In the genomic region with DNA sequence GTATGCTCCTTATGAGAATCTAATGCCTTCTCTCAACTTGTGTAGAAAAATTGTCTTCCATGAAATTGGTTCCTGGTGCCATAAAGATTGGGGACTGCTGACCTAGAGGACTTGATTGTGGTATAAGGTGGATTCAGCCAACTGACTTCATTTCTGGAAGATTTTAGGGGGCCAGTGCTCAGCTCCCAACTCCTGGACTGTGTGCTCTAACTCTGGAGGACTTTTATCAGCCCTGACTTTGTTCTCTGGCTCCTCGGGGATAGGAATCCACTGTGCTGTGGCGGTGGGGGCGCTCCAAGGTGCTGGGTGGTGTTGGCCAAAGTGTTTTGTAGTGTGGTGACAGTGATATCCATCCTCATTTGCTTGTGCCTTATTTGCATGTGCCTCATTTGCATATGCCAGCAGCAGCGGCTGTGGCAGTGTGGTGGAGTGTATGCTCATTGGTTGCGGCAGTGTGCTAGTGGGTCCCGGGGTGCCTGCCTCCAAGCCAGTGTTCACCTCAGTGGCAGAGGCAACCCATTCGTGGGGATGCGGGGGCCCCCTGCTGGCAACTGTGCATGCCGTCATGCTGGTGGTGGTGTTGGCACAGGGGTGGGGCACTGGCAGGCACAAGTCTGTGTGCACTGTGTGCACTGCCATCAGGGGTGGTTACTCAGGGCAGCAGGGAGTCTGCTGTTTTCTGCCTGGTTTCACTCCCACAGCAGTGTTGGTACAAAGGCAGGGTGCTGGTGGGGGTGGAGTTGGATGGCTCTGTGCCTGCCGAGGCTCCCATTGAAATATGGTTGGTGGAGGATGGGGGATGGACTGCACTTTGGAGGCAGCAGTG, we compare ENCODE assay signal across 2 cellular contexts.
TF ChIP-seq lines count a peak whose summit lies in the region.

No MANE protein-coding gene starts in this region.

TF ChIP-seq in Ishikawa, 13 proteins besides CTCF, POLR2A, EP300 and RAD21:
- TF ChIP-seq, protein P1, sequence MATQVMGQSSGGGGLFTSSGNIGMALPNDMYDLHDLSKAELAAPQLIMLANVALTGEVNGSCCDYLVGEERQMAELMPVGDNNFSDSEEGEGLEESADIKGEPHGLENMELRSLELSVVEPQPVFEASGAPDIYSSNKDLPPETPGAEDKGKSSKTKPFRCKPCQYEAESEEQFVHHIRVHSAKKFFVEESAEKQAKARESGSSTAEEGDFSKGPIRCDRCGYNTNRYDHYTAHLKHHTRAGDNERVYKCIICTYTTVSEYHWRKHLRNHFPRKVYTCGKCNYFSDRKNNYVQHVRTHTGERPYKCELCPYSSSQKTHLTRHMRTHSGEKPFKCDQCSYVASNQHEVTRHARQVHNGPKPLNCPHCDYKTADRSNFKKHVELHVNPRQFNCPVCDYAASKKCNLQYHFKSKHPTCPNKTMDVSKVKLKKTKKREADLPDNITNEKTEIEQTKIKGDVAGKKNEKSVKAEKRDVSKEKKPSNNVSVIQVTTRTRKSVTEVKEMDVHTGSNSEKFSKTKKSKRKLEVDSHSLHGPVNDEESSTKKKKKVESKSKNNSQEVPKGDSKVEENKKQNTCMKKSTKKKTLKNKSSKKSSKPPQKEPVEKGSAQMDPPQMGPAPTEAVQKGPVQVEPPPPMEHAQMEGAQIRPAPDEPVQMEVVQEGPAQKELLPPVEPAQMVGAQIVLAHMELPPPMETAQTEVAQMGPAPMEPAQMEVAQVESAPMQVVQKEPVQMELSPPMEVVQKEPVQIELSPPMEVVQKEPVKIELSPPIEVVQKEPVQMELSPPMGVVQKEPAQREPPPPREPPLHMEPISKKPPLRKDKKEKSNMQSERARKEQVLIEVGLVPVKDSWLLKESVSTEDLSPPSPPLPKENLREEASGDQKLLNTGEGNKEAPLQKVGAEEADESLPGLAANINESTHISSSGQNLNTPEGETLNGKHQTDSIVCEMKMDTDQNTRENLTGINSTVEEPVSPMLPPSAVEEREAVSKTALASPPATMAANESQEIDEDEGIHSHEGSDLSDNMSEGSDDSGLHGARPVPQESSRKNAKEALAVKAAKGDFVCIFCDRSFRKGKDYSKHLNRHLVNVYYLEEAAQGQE (IDR thresholded peaks at IDR 0.05; ENCODE audit: low read depth), result no peak
- TF ChIP-seq ZBTB7A (IDR thresholded peaks at IDR 0.05; ENCODE audit: low read depth) (no peak), TEAD4 (IDR thresholded peaks at IDR 0.05) (no peak)
TF ChIP-seq in Ishikawa: peak in this region for 0.

TF ChIP-seq in HepG2, 621 proteins besides CTCF, POLR2A, EP300 and RAD21 (continued from another document and continues in another):
- TF ChIP-seq, protein P2, sequence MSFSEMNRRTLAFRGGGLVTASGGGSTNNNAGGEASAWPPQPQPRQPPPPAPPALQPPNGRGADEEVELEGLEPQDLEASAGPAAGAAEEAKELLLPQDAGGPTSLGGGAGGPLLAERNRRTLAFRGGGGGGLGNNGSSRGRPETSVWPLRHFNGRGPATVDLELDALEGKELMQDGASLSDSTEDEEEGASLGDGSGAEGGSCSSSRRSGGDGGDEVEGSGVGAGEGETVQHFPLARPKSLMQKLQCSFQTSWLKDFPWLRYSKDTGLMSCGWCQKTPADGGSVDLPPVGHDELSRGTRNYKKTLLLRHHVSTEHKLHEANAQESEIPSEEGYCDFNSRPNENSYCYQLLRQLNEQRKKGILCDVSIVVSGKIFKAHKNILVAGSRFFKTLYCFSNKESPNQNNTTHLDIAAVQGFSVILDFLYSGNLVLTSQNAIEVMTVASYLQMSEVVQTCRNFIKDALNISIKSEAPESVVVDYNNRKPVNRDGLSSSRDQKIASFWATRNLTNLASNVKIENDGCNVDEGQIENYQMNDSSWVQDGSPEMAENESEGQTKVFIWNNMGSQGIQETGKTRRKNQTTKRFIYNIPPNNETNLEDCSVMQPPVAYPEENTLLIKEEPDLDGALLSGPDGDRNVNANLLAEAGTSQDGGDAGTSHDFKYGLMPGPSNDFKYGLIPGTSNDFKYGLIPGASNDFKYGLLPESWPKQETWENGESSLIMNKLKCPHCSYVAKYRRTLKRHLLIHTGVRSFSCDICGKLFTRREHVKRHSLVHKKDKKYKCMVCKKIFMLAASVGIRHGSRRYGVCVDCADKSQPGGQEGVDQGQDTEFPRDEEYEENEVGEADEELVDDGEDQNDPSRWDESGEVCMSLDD (CRISPR knock-in tag; IDR thresholded peaks at IDR 0.05; ENCODE audit: borderline replicate concordance), result no peak
- TF ChIP-seq ZNF460 (CRISPR knock-in tag; IDR thresholded peaks at IDR 0.05; ENCODE audit: borderline replicate concordance), result no peak
- TF ChIP-seq, protein P3, sequence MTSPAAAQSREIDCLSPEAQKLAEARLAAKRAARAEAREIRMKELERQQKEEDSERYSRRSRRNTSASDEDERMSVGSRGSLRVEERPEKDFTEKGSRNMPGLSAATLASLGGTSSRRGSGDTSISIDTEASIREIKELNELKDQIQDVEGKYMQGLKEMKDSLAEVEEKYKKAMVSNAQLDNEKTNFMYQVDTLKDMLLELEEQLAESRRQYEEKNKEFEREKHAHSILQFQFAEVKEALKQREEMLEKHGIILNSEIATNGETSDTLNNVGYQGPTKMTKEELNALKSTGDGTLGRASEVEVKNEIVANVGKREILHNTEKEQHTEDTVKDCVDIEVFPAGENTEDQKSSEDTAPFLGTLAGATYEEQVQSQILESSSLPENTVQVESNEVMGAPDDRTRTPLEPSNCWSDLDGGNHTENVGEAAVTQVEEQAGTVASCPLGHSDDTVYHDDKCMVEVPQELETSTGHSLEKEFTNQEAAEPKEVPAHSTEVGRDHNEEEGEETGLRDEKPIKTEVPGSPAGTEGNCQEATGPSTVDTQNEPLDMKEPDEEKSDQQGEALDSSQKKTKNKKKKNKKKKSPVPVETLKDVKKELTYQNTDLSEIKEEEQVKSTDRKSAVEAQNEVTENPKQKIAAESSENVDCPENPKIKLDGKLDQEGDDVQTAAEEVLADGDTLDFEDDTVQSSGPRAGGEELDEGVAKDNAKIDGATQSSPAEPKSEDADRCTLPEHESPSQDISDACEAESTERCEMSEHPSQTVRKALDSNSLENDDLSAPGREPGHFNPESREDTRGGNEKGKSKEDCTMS (CRISPR knock-in tag; conservative IDR thresholded peaks at IDR 0.05), result no peak
- TF ChIP-seq MIER2 (CRISPR knock-in tag; IDR thresholded peaks at IDR 0.05), result no peak
- no peak for TF ChIP-seq HNRNPUL1 (IDR thresholded peaks at IDR 0.05; ENCODE audit: low read depth, low read length)
- TF ChIP-seq ZNF841 (CRISPR knock-in tag; IDR thresholded peaks at IDR 0.05; ENCODE audit: borderline replicate concordance), result 0 out of 2 replicates have a peak, but pooled peaks have one; percentile 56
- TF ChIP-seq, protein P4, sequence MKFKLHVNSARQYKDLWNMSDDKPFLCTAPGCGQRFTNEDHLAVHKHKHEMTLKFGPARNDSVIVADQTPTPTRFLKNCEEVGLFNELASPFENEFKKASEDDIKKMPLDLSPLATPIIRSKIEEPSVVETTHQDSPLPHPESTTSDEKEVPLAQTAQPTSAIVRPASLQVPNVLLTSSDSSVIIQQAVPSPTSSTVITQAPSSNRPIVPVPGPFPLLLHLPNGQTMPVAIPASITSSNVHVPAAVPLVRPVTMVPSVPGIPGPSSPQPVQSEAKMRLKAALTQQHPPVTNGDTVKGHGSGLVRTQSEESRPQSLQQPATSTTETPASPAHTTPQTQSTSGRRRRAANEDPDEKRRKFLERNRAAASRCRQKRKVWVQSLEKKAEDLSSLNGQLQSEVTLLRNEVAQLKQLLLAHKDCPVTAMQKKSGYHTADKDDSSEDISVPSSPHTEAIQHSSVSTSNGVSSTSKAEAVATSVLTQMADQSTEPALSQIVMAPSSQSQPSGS (CRISPR knock-in tag; IDR thresholded peaks at IDR 0.05), result 0 out of 2 replicates have a peak, but pooled peaks have one; percentile 26
- TF ChIP-seq MED13 (CRISPR knock-in tag; IDR thresholded peaks at IDR 0.05), result no peak
- peak; percentile 36; the same call in 1 of the 2 replicates for TF ChIP-seq SPEN (CRISPR knock-in tag; IDR thresholded peaks at IDR 0.05; ENCODE audit: low read depth)
- no peak for TF ChIP-seq HNF4G (IDR thresholded peaks at IDR 0.05; ENCODE audit: borderline replicate concordance, low read depth, low read length)
- no peak for TF ChIP-seq HNF4G (CRISPR knock-in tag; IDR thresholded peaks at IDR 0.05; ENCODE audit: borderline replicate concordance, low read depth)
- TF ChIP-seq ZNF749 (CRISPR knock-in tag; IDR thresholded peaks at IDR 0.05; ENCODE audit: borderline replicate concordance), result no peak
- TF ChIP-seq, protein P5, sequence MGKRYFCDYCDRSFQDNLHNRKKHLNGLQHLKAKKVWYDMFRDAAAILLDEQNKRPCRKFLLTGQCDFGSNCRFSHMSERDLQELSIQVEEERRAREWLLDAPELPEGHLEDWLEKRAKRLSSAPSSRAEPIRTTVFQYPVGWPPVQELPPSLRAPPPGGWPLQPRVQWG (CRISPR knock-in tag; IDR thresholded peaks at IDR 0.05; ENCODE audit: borderline replicate concordance, low read depth), result no peak
- no peak for TF ChIP-seq TEF (CRISPR knock-in tag; IDR thresholded peaks at IDR 0.05)
- TF ChIP-seq SKIL (CRISPR knock-in tag; IDR thresholded peaks at IDR 0.05; ENCODE audit: borderline replicate concordance), result peak; percentile 74
- no peak for TF ChIP-seq MATR3 (CRISPR knock-in tag; IDR thresholded peaks at IDR 0.05)
- no peak for TF ChIP-seq PITX1 (CRISPR knock-in tag; IDR thresholded peaks at IDR 0.05)
- TF ChIP-seq NONO (IDR thresholded peaks at IDR 0.05), result no peak
- peak; percentile 74; the same call in 1 of the 2 replicates for TF ChIP-seq NONO (CRISPR knock-in tag; conservative IDR thresholded peaks at IDR 0.05)
- TF ChIP-seq ZSCAN25 (CRISPR knock-in tag; IDR thresholded peaks at IDR 0.05), result no peak
- no peak for TF ChIP-seq NR2F1 (CRISPR knock-in tag; IDR thresholded peaks at IDR 0.05)
- no peak for TF ChIP-seq MIXL1 (CRISPR knock-in tag; IDR thresholded peaks at IDR 0.05)
- no peak for TF ChIP-seq YEATS4 (CRISPR knock-in tag; IDR thresholded peaks at IDR 0.05; ENCODE audit: borderline replicate concordance)
- no peak for TF ChIP-seq ZNF644 (CRISPR knock-in tag; IDR thresholded peaks at IDR 0.05; ENCODE audit: low read depth)
- TF ChIP-seq ZNF383 (CRISPR knock-in tag; IDR thresholded peaks at IDR 0.05; ENCODE audit: borderline replicate concordance), result no peak
- no peak for TF ChIP-seq SMARCE1 (IDR thresholded peaks at IDR 0.05; ENCODE audit: borderline replicate concordance)
- TF ChIP-seq NCOA1 (CRISPR knock-in tag; IDR thresholded peaks at IDR 0.05), result no peak
- TF ChIP-seq MTF1 (CRISPR knock-in tag; IDR thresholded peaks at IDR 0.05), result no peak
- peak; percentile 33; the same call in 1 of the 2 replicates for TF ChIP-seq ZNF768 (CRISPR knock-in tag; IDR thresholded peaks at IDR 0.05)
- TF ChIP-seq HOXA5 (CRISPR knock-in tag; IDR thresholded peaks at IDR 0.05), result no peak
- TF ChIP-seq, protein P6, sequence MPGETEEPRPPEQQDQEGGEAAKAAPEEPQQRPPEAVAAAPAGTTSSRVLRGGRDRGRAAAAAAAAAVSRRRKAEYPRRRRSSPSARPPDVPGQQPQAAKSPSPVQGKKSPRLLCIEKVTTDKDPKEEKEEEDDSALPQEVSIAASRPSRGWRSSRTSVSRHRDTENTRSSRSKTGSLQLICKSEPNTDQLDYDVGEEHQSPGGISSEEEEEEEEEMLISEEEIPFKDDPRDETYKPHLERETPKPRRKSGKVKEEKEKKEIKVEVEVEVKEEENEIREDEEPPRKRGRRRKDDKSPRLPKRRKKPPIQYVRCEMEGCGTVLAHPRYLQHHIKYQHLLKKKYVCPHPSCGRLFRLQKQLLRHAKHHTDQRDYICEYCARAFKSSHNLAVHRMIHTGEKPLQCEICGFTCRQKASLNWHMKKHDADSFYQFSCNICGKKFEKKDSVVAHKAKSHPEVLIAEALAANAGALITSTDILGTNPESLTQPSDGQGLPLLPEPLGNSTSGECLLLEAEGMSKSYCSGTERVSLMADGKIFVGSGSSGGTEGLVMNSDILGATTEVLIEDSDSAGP (CRISPR knock-in tag; IDR thresholded peaks at IDR 0.05; ENCODE audit: borderline replicate concordance), result peak; percentile 33
- no peak for TF ChIP-seq ZSCAN31 (CRISPR knock-in tag; IDR thresholded peaks at IDR 0.05; ENCODE audit: low read depth)
- TF ChIP-seq ZNF891 (CRISPR knock-in tag; IDR thresholded peaks at IDR 0.05), result no peak
- peak; percentile 58 for TF ChIP-seq ZMYM4 (CRISPR knock-in tag; IDR thresholded peaks at IDR 0.05)
- TF ChIP-seq KAT2B (IDR thresholded peaks at IDR 0.05; ENCODE audit: borderline replicate concordance, low read depth, low read length), result no peak
- no peak for TF ChIP-seq ZNF432 (CRISPR knock-in tag; IDR thresholded peaks at IDR 0.05; ENCODE audit: borderline replicate concordance)
- TF ChIP-seq, protein P7, sequence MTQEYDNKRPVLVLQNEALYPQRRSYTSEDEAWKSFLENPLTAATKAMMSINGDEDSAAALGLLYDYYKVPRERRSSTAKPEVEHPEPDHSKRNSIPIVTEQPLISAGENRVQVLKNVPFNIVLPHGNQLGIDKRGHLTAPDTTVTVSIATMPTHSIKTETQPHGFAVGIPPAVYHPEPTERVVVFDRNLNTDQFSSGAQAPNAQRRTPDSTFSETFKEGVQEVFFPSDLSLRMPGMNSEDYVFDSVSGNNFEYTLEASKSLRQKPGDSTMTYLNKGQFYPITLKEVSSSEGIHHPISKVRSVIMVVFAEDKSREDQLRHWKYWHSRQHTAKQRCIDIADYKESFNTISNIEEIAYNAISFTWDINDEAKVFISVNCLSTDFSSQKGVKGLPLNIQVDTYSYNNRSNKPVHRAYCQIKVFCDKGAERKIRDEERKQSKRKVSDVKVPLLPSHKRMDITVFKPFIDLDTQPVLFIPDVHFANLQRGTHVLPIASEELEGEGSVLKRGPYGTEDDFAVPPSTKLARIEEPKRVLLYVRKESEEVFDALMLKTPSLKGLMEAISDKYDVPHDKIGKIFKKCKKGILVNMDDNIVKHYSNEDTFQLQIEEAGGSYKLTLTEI (CRISPR knock-in tag; conservative IDR thresholded peaks at IDR 0.05), result no peak
- no peak for TF ChIP-seq SOX13 (IDR thresholded peaks at IDR 0.05)
- 0 out of 4 replicates have a peak, but pooled peaks of 1 of the 2 experiments have one; percentile 18 for TF ChIP-seq SOX13 (CRISPR knock-in tag; conservative IDR thresholded peaks at IDR 0.05 in 1 of 2, IDR thresholded peaks at IDR 0.05 in 1 of 2)
